1 cellular context compared by ENCODE assay signal in genomic region chr6:10720229-10720959, GRCh38.
TF ChIP-seq lines count a peak whose summit lies in the region.

No MANE protein-coding gene starts in this region.

TF ChIP-seq in HepG2, 621 proteins besides CTCF, POLR2A, EP300 and RAD21 (continued from another document and continues in another):
- TF ChIP-seq ZBTB49 (CRISPR knock-in tag; IDR thresholded peaks at IDR 0.05; ENCODE audit: borderline replicate concordance) (no peak), ZNF691 (CRISPR knock-in tag; IDR thresholded peaks at IDR 0.05; ENCODE audit: borderline replicate concordance, low read depth) (peak; percentile 30), BCL6 (CRISPR knock-in tag; IDR thresholded peaks at IDR 0.05) (peak; percentile 1; the same call in 1 of the 2 replicates), NAIF1 (CRISPR knock-in tag; IDR thresholded peaks at IDR 0.05; ENCODE audit: borderline replicate concordance) (no peak), ZNF549 (CRISPR knock-in tag; IDR thresholded peaks at IDR 0.05) (no peak), SMARCE1 (IDR thresholded peaks at IDR 0.05; ENCODE audit: borderline replicate concordance) (no peak), ZNF83 (CRISPR knock-in tag; IDR thresholded peaks at IDR 0.05; ENCODE audit: borderline replicate concordance) (no peak), EED (CRISPR knock-in tag; IDR thresholded peaks at IDR 0.05) (no peak), PRPF4 (IDR thresholded peaks at IDR 0.05; ENCODE audit: low read depth, low read length, poor library complexity, severe bottlenecking) (no peak), ZNF318 (CRISPR knock-in tag; IDR thresholded peaks at IDR 0.05) (no peak), ZNF224 (CRISPR knock-in tag; IDR thresholded peaks at IDR 0.05) (no peak), ZNF282 (IDR thresholded peaks at IDR 0.05; ENCODE audit: partially characterized antibody) (no peak), GPN1 (CRISPR knock-in tag; IDR thresholded peaks at IDR 0.05; ENCODE audit: borderline replicate concordance) (no peak), GATAD1 (CRISPR knock-in tag; IDR thresholded peaks at IDR 0.05) (0 out of 2 replicates have a peak, but pooled peaks have one; percentile 4), KDM2A (CRISPR knock-in tag; IDR thresholded peaks at IDR 0.05; ENCODE audit: borderline replicate concordance, low read depth) (no peak; the same call in 1 of the 2 replicates), RORA (CRISPR knock-in tag; IDR thresholded peaks at IDR 0.05) (no peak), ZNF766 (CRISPR knock-in tag; IDR thresholded peaks at IDR 0.05; ENCODE audit: borderline replicate concordance) (0 out of 2 replicates have a peak, but pooled peaks have one; percentile 35), NR2C2 (CRISPR knock-in tag; IDR thresholded peaks at IDR 0.05; ENCODE audit: borderline replicate concordance) (no peak), ZBTB33 (CRISPR knock-in tag; IDR thresholded peaks at IDR 0.05) (no peak), ZNF615 (CRISPR knock-in tag; IDR thresholded peaks at IDR 0.05; ENCODE audit: borderline replicate concordance) (no peak), SPEN (CRISPR knock-in tag; IDR thresholded peaks at IDR 0.05; ENCODE audit: low read depth) (0 out of 2 replicates have a peak, but pooled peaks have one; percentile 6), ZNF724P (CRISPR knock-in tag; IDR thresholded peaks at IDR 0.05; ENCODE audit: borderline replicate concordance) (peak; percentile 69; the same call in 1 of the 2 replicates), CHCHD3 (CRISPR knock-in tag; IDR thresholded peaks at IDR 0.05) (no peak), JUN (CRISPR knock-in tag; IDR thresholded peaks at IDR 0.05) (no peak), SALL2 (CRISPR knock-in tag; IDR thresholded peaks at IDR 0.05) (0 out of 2 replicates have a peak, but pooled peaks have one; percentile 48), ARID5B (CRISPR knock-in tag; IDR thresholded peaks at IDR 0.05) (no peak), ARNT (IDR thresholded peaks at IDR 0.05) (no peak), FOXK1 (CRISPR knock-in tag; IDR thresholded peaks at IDR 0.05; ENCODE audit: borderline replicate concordance, low read depth) (no peak), TEAD3 (CRISPR knock-in tag; optimal IDR thresholded peaks at IDR 0.05; ENCODE audit: borderline replicate concordance) (no peak), BRD4 (CRISPR knock-in tag; IDR thresholded peaks at IDR 0.05) (peak; percentile 45; the same call in 1 of the 2 replicates), MYC (CRISPR knock-in tag; IDR thresholded peaks at IDR 0.05; ENCODE audit: borderline replicate concordance) (peak; percentile 51; the same call in 1 of the 2 replicates), GLI4 (CRISPR knock-in tag; IDR thresholded peaks at IDR 0.05; ENCODE audit: borderline replicate concordance) (no peak), PAX8 (CRISPR knock-in tag; IDR thresholded peaks at IDR 0.05; ENCODE audit: borderline replicate concordance) (peak; percentile 10; the same call in 1 of the 2 replicates), E2F1 (CRISPR knock-in tag; IDR thresholded peaks at IDR 0.05) (no peak; the same call in 1 of the 2 replicates), SMC3 (IDR thresholded peaks at IDR 0.05; ENCODE audit: low read length) (no peak), RFX3 (CRISPR knock-in tag; IDR thresholded peaks at IDR 0.05) (no peak), DMAP1 (CRISPR knock-in tag; IDR thresholded peaks at IDR 0.05) (peak; percentile 70; the same call in 1 of the 2 replicates), HDAC6 (IDR thresholded peaks at IDR 0.05; ENCODE audit: low read depth, low read length) (no peak), RBFOX2 (IDR thresholded peaks at IDR 0.05; ENCODE audit: low read depth, low read length) (peak; percentile 88), ZNF747 (CRISPR knock-in tag; IDR thresholded peaks at IDR 0.05; ENCODE audit: borderline replicate concordance) (no peak), FOXP4 (CRISPR knock-in tag; IDR thresholded peaks at IDR 0.05) (no peak), MAX (IDR thresholded peaks at IDR 0.05) (peak; percentile 13)
